ENCODE assay signal across 8 cellular contexts in the genomic region with DNA sequence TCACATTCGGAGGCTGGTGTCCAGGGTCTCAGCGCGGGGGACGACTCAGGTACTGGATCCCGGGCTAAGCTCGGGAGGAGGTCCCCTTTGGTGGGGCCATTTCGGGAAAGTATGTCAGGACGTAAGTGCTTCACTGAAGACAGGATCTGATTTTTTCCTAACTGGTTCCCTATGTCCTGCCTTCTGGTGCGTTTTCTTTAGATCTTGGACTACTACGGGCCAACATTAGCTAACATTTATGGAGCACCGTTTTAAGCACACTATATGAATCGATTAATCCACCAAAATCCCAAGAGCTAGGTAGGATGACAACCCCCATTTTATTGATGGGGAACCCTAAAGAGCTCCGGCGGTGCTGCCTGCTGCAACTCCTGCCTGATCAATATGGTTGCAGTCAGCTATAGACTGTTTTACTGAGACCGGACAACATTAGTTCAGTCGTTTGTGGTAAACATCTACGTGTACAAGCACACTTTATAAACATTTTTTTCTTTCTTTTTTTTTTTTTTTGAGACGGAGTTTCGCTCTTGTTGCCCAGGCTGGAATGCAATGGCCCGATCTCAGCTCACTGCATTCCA. TPM values are rescaled to one million over a fixed set of nuclear protein-coding genes. Genes with fewer than 3 reads are reported as not detected.
DNase-seq lines count a peak whose midpoint lies in the region; ATAC-seq, FAIRE-seq and TF ChIP-seq lines count a peak whose summit lies in the region.

No MANE protein-coding gene starts in this region.

- peak overlapping the region; percentile 91 for H3K27ac ChIP-seq in DOHH2 (ENCODE audit: low read depth, low read length)
- peak overlapping the region; percentile 96 for H3K27ac ChIP-seq in KMS-11
- peak overlapping the region; percentile 65 for H3K27ac ChIP-seq in mammary epithelial cell (ENCODE audit: insufficient read depth, low read depth, low read length)

- H3K27me3 ChIP-seq in DOHH2 (ENCODE audit: control insufficient read depth, low read length) = no peaks in the 10 kb centered on the region; the same call in 1 of the 2 replicates
- no peaks in the 10 kb centered on the region for H3K27me3 ChIP-seq in KMS-11 (ENCODE audit: insufficient read depth, low read depth)
- H3K27me3 ChIP-seq in mammary epithelial cell (ENCODE audit: insufficient read depth, low read length) = no peaks in the 10 kb centered on the region

- H3K9me3 Mint-ChIP-seq in mesothelial cell of epicardium = no peaks in the 10 kb centered on the region

- H3K4me3 ChIP-seq in DOHH2 (ENCODE audit: low read length) = peak overlapping the region; percentile 94
- peak overlapping the region; percentile 7 for H3K4me3 ChIP-seq in KMS-11 (IDR thresholded peaks at IDR 0.05; ENCODE audit: insufficient read depth, low read depth, low read length)
- H3K4me3 ChIP-seq in mammary epithelial cell (replicated peaks in 1 of 3; ENCODE audit: insufficient read depth in 1 of 3, low read depth in 2 of 3, low read length in 3 of 3) = peak overlapping the region; percentile 33 to 69 (median 57)

- peak overlapping the region; percentile 96 for H3K4me3 Mint-ChIP-seq in mesothelial cell of epicardium

- H3K27me3 Mint-ChIP-seq in mesothelial cell of epicardium (ENCODE audit: low read depth) = no peaks in the 10 kb centered on the region

- BruUV-seq in mammary epithelial cell (replicated peaks; lab: Mats Ljungman, UMichigan) = TSS peak; percentile 91

- H3K9ac ChIP-seq in KMS-11 = peak overlapping the region; percentile 99
- peak overlapping the region; percentile 75 for H3K9ac ChIP-seq in mammary epithelial cell (ENCODE audit: insufficient read depth, low read length)

- H3K9me2 ChIP-seq in DOHH2 (replicated peaks; ENCODE audit: control insufficient read depth, low read length) = no peaks in the 10 kb centered on the region

- H4K20me1 ChIP-seq in DOHH2 (ENCODE audit: control insufficient read depth, insufficient read depth, low read depth, low read length) (peaks cover 26% of the 10 kb centered on the region), KMS-11 (ENCODE audit: insufficient read depth) (peaks cover 27% of the 10 kb centered on the region), mammary epithelial cell (ENCODE audit: insufficient read depth, low read length) (peaks cover 17% of the 10 kb centered on the region)

- peaks cover 56% of the 10 kb centered on the region for H3K4me1 ChIP-seq in DOHH2 (ENCODE audit: control insufficient read depth, low read length)
- H3K4me1 ChIP-seq in KMS-11 (ENCODE audit: low read depth, poor library complexity, severe bottlenecking) = peaks cover 65% of the 10 kb centered on the region
- H3K4me1 ChIP-seq in mammary epithelial cell (ENCODE audit: insufficient read depth, low read length) = peaks cover 19% of the 10 kb centered on the region

- peaks cover 80% of the 10 kb centered on the region for H3K4me1 Mint-ChIP-seq in mesothelial cell of epicardium

- H2AFZ ChIP-seq in KMS-11 (ENCODE audit: low read depth) (peak overlapping the region; percentile 35), mammary epithelial cell (ENCODE audit: low read depth, low read length) (peak overlapping the region; percentile 87)

- dilution Hi-C loops in mammary epithelial cell (cut with HindIII; ENCODE audit: low sequenced_read_pairs) = loop anchor here (25.0 kb wide), 1 partner anchor 469 kb away; no protein-coding TSS in a partner anchor

- FAIRE-seq in D721Med (lab: Jason Lieb, UNC) = no peak

- CTCF ChIA-PET in mammary epithelial cell (lab: Charles Lee; ENCODE audit: low non-redundant PET) = interaction anchor here (0.6 to 1.0 kb wide), 3 partner anchors 20 to 25 kb away, joined by 4 to 9 read pairs (median 6); a partner anchor contains a TSS

- H3K36me3 ChIP-seq in DOHH2 (ENCODE audit: control insufficient read depth, low read length) (peaks cover 88% of the 10 kb centered on the region), KMS-11 (ENCODE audit: insufficient read depth) (peaks cover 28% of the 10 kb centered on the region), mammary epithelial cell (ENCODE audit: insufficient read depth, low read length) (peaks cover 34% of the 10 kb centered on the region)

- in situ Hi-C loops in mammary epithelial cell (cut with MboI; ENCODE audit: low sequenced_read_pairs in 2 of 2) = loop anchor here in 1 of 2 donors (25.0 kb wide), 1 partner anchor 469 kb away; no protein-coding TSS in a partner anchor

- TF ChIP-seq CTCF in DOHH2 (IDR thresholded peaks at IDR 0.05; ENCODE audit: low read depth, low read length, poor library complexity, severe bottlenecking) = no peak
- no peak for TF ChIP-seq CTCF in KMS-11 (conservative IDR thresholded peaks at IDR 0.05; ENCODE audit: low read depth, low read length)
- no peak for TF ChIP-seq CTCF in mammary epithelial cell (conservative IDR thresholded peaks at IDR 0.05 in 1 of 2, IDR thresholded peaks at IDR 0.05 in 1 of 2; ENCODE audit: extremely low read depth in 1 of 2, insufficient read depth in 1 of 2, low read depth in 1 of 2, low read length in 2 of 2)
- TF ChIP-seq CTCF in mesothelial cell of epicardium (IDR thresholded peaks at IDR 0.05; ENCODE audit: unreplicated experiment) = no peak
- no peak for TF ChIP-seq CTCF in D721Med (IDR thresholded peaks at IDR 0.05; ENCODE audit: insufficient read depth, missing control alignments)

- DNase-seq in mammary epithelial cell (no peak), mesothelial cell of epicardium (ENCODE audit: low spot score in 2 of 2, unreplicated experiment in 2 of 2) (no peak), D721Med (ENCODE audit: insufficient read length, low spot score) (no peak)

- H3K79me2 ChIP-seq in DOHH2 (ENCODE audit: control insufficient read depth, low read length) (peaks cover 84% of the 10 kb centered on the region), KMS-11 (ENCODE audit: insufficient read depth, low read depth) (peaks cover 84% of the 10 kb centered on the region), mammary epithelial cell (ENCODE audit: insufficient read depth, low read length) (peaks cover 47% of the 10 kb centered on the region)

- H3K4me2 ChIP-seq in DOHH2 (ENCODE audit: low read length) = peak overlapping the region; percentile 91
- peak overlapping the region; percentile 93 for H3K4me2 ChIP-seq in KMS-11
- H3K4me2 ChIP-seq in mammary epithelial cell (ENCODE audit: insufficient read depth, low read depth, low read length) = peak overlapping the region; percentile 85

- peaks cover 24% of the 10 kb centered on the region for H3K36me3 Mint-ChIP-seq in mesothelial cell of epicardium

- 12% methylated on average over 10 of the region's 20 CpGs for WGBS in mammary epithelial cell (ENCODE audit: low coverage, missing lambda C conversion rate)

- H3F3A ChIP-seq in DOHH2 (ENCODE audit: control insufficient read depth, insufficient read depth) = peaks cover 52% of the 10 kb centered on the region

- intact Hi-C loops in mammary epithelial cell (cut with micrococcal nuclease) = loop anchor here (1.0 to 5.0 kb wide), 3 partner anchors 15 to 184 kb away; a partner anchor contains a TSS

- peak overlapping the region; percentile 95 for H3K27ac Mint-ChIP-seq in mesothelial cell of epicardium

- H3K9me3 ChIP-seq in DOHH2 (ENCODE audit: control insufficient read depth, insufficient read depth, low read length) = no peaks in the 10 kb centered on the region
- H3K9me3 ChIP-seq in mammary epithelial cell (replicated peaks; ENCODE audit: insufficient read depth, low read length) = no peaks in the 10 kb centered on the region

- ATAC-seq in GM18520 (IDR thresholded peaks at IDR 0.05; ENCODE audit: unreplicated experiment) (no peak), GM18870 (IDR thresholded peaks at IDR 0.05; ENCODE audit: unreplicated experiment) (no peak), GM19455 (IDR thresholded peaks at IDR 0.05; ENCODE audit: unreplicated experiment) (no peak)

RNA-seq across cellular contexts. Expression of a gene that starts 17.0 kb away (rescaled TPM):
- total RNA-seq in mammary epithelial cell (10 to 100 TPM; 36.7 to 66.5 TPM), mesothelial cell of epicardium (59.3 to 63.7 TPM (median 62.1 TPM) in 3 replicates)
- 59.5 TPM for polyA plus RNA-seq in mammary epithelial cell
- polyA minus RNA-seq in mammary epithelial cell = 53.5 TPM

RNA-seq across cellular contexts. Expression of a gene that starts 23.8 kb away (rescaled TPM):
- not detected for total RNA-seq in mammary epithelial cell
- not detected for polyA plus RNA-seq in mammary epithelial cell
- not detected for polyA minus RNA-seq in mammary epithelial cell
- not detected in 3 replicates for total RNA-seq in mesothelial cell of epicardium

RNA-seq across cellular contexts. Expression of a gene that starts 24.3 kb away (rescaled TPM):
- total RNA-seq in mammary epithelial cell = 1,000 to 10,000 TPM; 1,418 to 1,465 TPM
- polyA plus RNA-seq in mammary epithelial cell = 1,009 TPM
- 581 TPM for polyA minus RNA-seq in mammary epithelial cell
- total RNA-seq in mesothelial cell of epicardium = 205 to 212 TPM (median 208 TPM) in 3 replicates

RNA-seq across cellular contexts. Expression of a gene that starts 24.6 kb away (rescaled TPM):
- total RNA-seq in mammary epithelial cell (10 to 100 TPM; 26.7 to 44.1 TPM), mesothelial cell of epicardium (55.2 to 57.9 TPM (median 55.8 TPM) in 3 replicates)
- 35.1 TPM for polyA plus RNA-seq in mammary epithelial cell
- polyA minus RNA-seq in mammary epithelial cell = 34.8 TPM

RNA-seq across cellular contexts. Expression of a gene that starts 51.2 kb away (rescaled TPM):
- total RNA-seq in mammary epithelial cell (10 to 100 TPM; 24.3 to 43.4 TPM), mesothelial cell of epicardium (108 to 111 TPM (median 110 TPM) in 3 replicates)
- polyA plus RNA-seq in mammary epithelial cell = 25.8 TPM
- 102 TPM for polyA minus RNA-seq in mammary epithelial cell

Comparison
In these comparisons a context has a peak if more than half of its experiments do, and no peak if none do; other contexts are left out.
1. H3K4me3 ChIP-seq: peak in every context shown above with its lines; median percentile 94 in DOHH2; 57 in mammary epithelial cell; 7 in KMS-11.